7 cellular contexts compared by ENCODE assay signal in the genomic region with DNA sequence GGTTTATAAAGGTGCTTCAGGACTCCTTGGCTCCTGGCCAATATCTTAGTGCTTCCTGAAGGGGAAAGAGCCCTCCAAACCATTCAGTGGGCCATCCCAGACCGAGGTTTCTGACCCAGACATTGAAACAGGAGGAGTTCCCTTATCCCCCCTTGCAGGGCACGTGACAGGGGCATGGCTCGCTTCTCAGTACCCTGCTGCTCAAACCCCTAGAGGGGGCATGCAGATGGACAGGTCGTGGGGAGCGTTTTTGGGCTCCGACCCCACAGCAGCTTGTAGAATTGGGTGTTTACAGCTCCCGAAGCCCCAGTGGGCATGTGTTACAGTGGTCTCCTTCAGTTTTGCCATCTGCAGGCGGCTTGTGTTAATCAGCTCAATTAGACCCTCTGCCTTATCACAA. TPM values are rescaled to one million over a fixed set of nuclear protein-coding genes. Genes with fewer than 3 reads are reported as not detected.
DNase-seq lines count a peak whose midpoint lies in the region; ATAC-seq and TF ChIP-seq lines count a peak whose summit lies in the region.
"Not testable (repeated sequence)": the region's sequence is repeated elsewhere in the genome, so short reads cannot be mapped to it uniquely, and the experiment has no call there.

No MANE protein-coding gene starts in this region.

- peaks cover 28% of the 10 kb centered on the region for H3K4me1 ChIP-seq in GM23248 (ENCODE audit: insufficient read depth)
- H3K4me1 ChIP-seq in breast epithelium = peaks cover 24 to 28% of the 10 kb centered on the region in 2 donors
- H3K4me1 ChIP-seq in gastroesophageal sphincter = peaks cover 18 to 82% (median 27%) of the 10 kb centered on the region in 3 donors
- H3K4me1 ChIP-seq in osteoblast (ENCODE audit: insufficient read depth, low read length) = peaks cover 47% of the 10 kb centered on the region
- H3K4me1 ChIP-seq in thoracic aorta (ENCODE audit: control insufficient read depth in 1 of 2, low read depth in 2 of 2) = peaks cover 38 to 60% of the 10 kb centered on the region in 2 donors

- not testable (repeated sequence) for TF ChIP-seq EP300 in gastroesophageal sphincter (IDR thresholded peaks at IDR 0.05)

- H3K27me3 Mint-ChIP-seq in activated T-helper 17 cell treated with anti-CD3 and anti-CD28 coated beads, Interleukin-2, amount 50 U/mL, for 72 hours = not testable (repeated sequence)

- not testable (repeated sequence) for TF ChIP-seq POLR2A in breast epithelium (IDR thresholded peaks at IDR 0.05); gastroesophageal sphincter (IDR thresholded peaks at IDR 0.05)

- not testable (repeated sequence) for H3K27ac ChIP-seq in GM23248
- peak overlapping the region; percentile 92 to 99 for H3K27ac ChIP-seq in breast epithelium
- H3K27ac ChIP-seq in gastroesophageal sphincter = peak overlapping the region; percentile 90 to 98 (median 94)
- peak overlapping the region; percentile 95 for H3K27ac ChIP-seq in osteoblast (ENCODE audit: low read depth, low read length)
- H3K27ac ChIP-seq in thoracic aorta = peak overlapping the region; percentile 91 to 94

- DNase-seq in GM23248 (peak; percentile 10), NCI-H524 treated with DMSO at 0.1 percent for 48 hours (lab: John Stamatoyannopoulos, UW) (peak; percentile 32)
- DNase-seq in breast epithelium (ENCODE audit: low spot score in 2 of 2); osteoblast (ENCODE audit: insufficient read length, low spot score, missing footprints); thoracic aorta (ENCODE audit: low spot score): not testable (repeated sequence)

- not testable (repeated sequence) for TF ChIP-seq CTCF in breast epithelium (IDR thresholded peaks at IDR 0.05); gastroesophageal sphincter (IDR thresholded peaks at IDR 0.05); osteoblast (IDR thresholded peaks at IDR 0.05; ENCODE audit: extremely low read depth, low read depth, low read length); thoracic aorta (IDR thresholded peaks at IDR 0.05)

- not testable (repeated sequence) for H3K4me2 ChIP-seq in GM23248 (ENCODE audit: unreplicated experiment); osteoblast (ENCODE audit: insufficient read depth, low read length)

- H4K20me1 ChIP-seq in GM23248 (ENCODE audit: insufficient read depth); osteoblast (ENCODE audit: insufficient read depth, low read length): not testable (repeated sequence)

- H3K79me2 ChIP-seq in GM23248 (ENCODE audit: insufficient read depth) = not testable (repeated sequence)
- H3K79me2 ChIP-seq in osteoblast (ENCODE audit: insufficient read depth, low read length) = peaks cover 17% of the 10 kb centered on the region

- ATAC-seq in activated T-helper 17 cell treated with anti-CD3 and anti-CD28 coated beads, Interleukin-2, amount 50 U/mL, for 72 hours (replicated peaks); gastroesophageal sphincter; thoracic aorta (ENCODE audit: insufficient number of reproducible peaks, low FRiP score, low read depth): not testable (repeated sequence)

- 82 to 92% methylated on average over 8 of the region's 8 CpGs for WGBS in GM23248 (ENCODE audit: low coverage in 1 of 2, low lambda C conversion rate in 2 of 2, missing lambda C conversion rate in 2 of 2), 2 experiments
- 100% methylated on average over 1 to 4 of the region's 8 CpGs for WGBS in gastroesophageal sphincter (ENCODE audit: low coverage in 1 of 2), 2 donors

- H3K9me2 ChIP-seq in GM23248 (ENCODE audit: insufficient read depth) = not testable (repeated sequence)

- H2AFZ ChIP-seq in GM23248; osteoblast (ENCODE audit: low read length): not testable (repeated sequence)

- H3K9me3 Mint-ChIP-seq in activated T-helper 17 cell treated with anti-CD3 and anti-CD28 coated beads, Interleukin-2, amount 50 U/mL, for 72 hours = not testable (repeated sequence)

- H3K4me3 Mint-ChIP-seq in activated T-helper 17 cell treated with anti-CD3 and anti-CD28 coated beads, Interleukin-2, amount 50 U/mL, for 72 hours = not testable (repeated sequence)

- H3K9me3 ChIP-seq in GM23248 (ENCODE audit: low read depth); breast epithelium; gastroesophageal sphincter; osteoblast (ENCODE audit: low read depth, low read length); thoracic aorta: not testable (repeated sequence)

- intact Hi-C loops in breast epithelium (cut with DNase I; ENCODE audit: low total_unique reads) = not testable (repeated sequence)

- H3K9ac ChIP-seq in GM23248 = not testable (repeated sequence)

- H3K27me3 ChIP-seq in GM23248 (replicated peaks; ENCODE audit: insufficient read depth); breast epithelium; gastroesophageal sphincter; osteoblast (ENCODE audit: insufficient read depth, low read length); thoracic aorta (replicated peaks; ENCODE audit: insufficient read depth): not testable (repeated sequence)

- H3K4me3 ChIP-seq in GM23248; breast epithelium; gastroesophageal sphincter; osteoblast (ENCODE audit: insufficient read depth, low read length); thoracic aorta: not testable (repeated sequence)

- in situ Hi-C loops in GM23248 (cut with MboI) = not testable (repeated sequence)

- H3K36me3 ChIP-seq in GM23248 (ENCODE audit: low read depth); breast epithelium; osteoblast (ENCODE audit: insufficient read depth, low read length); thoracic aorta: not testable (repeated sequence)
- H3K36me3 ChIP-seq in gastroesophageal sphincter = peaks cover 0 to 17% of the 10 kb centered on the region in 2 donors

- H3K4me1 Mint-ChIP-seq in activated T-helper 17 cell treated with anti-CD3 and anti-CD28 coated beads, Interleukin-2, amount 50 U/mL, for 72 hours = not testable (repeated sequence)

- H3F3A ChIP-seq in GM23248 (ENCODE audit: insufficient read depth) = not testable (repeated sequence)

- not testable (repeated sequence) for H3K36me3 Mint-ChIP-seq in activated T-helper 17 cell treated with anti-CD3 and anti-CD28 coated beads, Interleukin-2, amount 50 U/mL, for 72 hours (ENCODE audit: low read depth)

- peak overlapping the region; percentile 52 for H3K27ac Mint-ChIP-seq in activated T-helper 17 cell treated with anti-CD3 and anti-CD28 coated beads, Interleukin-2, amount 50 U/mL, for 72 hours

RNA-seq across cellular contexts. Expression of a gene that starts 39.7 kb away (rescaled TPM):
- 0.89 and 2.2 TPM in 2 replicates for total RNA-seq in GM23248 (2014; rRNA removed; shearing (Covaris generic))
- 1.3 and 1.9 TPM in 2 replicates for polyA plus RNA-seq in GM23248 (2016; fragmentation: Nextera tagmentation; extraction: Ambion mirVana)
- total RNA-seq in activated T-helper 17 cell treated with anti-CD3 and anti-CD28 coated beads, Interleukin-2, amount 50 U/mL, for 72 hours = 10 to 100 TPM in 1 of 2 donors, 1 to 10 TPM in 1; 10.0 to 13.1 TPM
- total RNA-seq in breast epithelium = 10 to 100 TPM; 30.2 to 69.8 (median 58.5) TPM
- 10 to 100 TPM; 43.1 to 71.4 (median 51.1) TPM for total RNA-seq in gastroesophageal sphincter
- total RNA-seq in osteoblast = 5.0 and 8.0 TPM in 2 replicates
- 100 to 1,000 TPM in 1 of 2 donors, 10 to 100 TPM in 1; 81.2 to 115 TPM for total RNA-seq in thoracic aorta

RNA-seq across cellular contexts. Expression of a gene that starts 59.4 kb away (rescaled TPM):
- total RNA-seq in GM23248 (2014; rRNA removed; shearing (Covaris generic)) = 15.7 and 20.4 TPM in 2 replicates
- 4.6 and 4.9 TPM in 2 replicates for polyA plus RNA-seq in GM23248 (2016; fragmentation: Nextera tagmentation; extraction: Ambion mirVana)
- total RNA-seq in activated T-helper 17 cell treated with anti-CD3 and anti-CD28 coated beads, Interleukin-2, amount 50 U/mL, for 72 hours = 10 to 100 TPM; 17.6 to 37.2 TPM
- total RNA-seq in breast epithelium (10 to 100 TPM; 12.8 to 22.2 (median 20.6) TPM), gastroesophageal sphincter (10 to 100 TPM; 18.3 to 26.9 (median 20.7) TPM), osteoblast (15.9 and 21.7 TPM in 2 replicates), thoracic aorta (10 to 100 TPM; 35.1 to 64.8 TPM)
